17 cellular contexts compared by ENCODE assay signal in genomic region chr10:16195894-16196293, GRCh38.
DNase-seq lines count a peak whose midpoint lies in the region; ATAC-seq and TF ChIP-seq lines count a peak whose summit lies in the region.
"Had no signal": no experiment of that assay in that cellular context is flagged by ENCODE, and none has a peak within 500 bp of the region (broad histone marks: within the 10 kb centered on the region; RNA-seq: fewer than 3 reads in every experiment).

No MANE protein-coding gene starts in this region.

- H3K4me3 ChIP-seq in HUES6 (ENCODE audit: low read depth, low read length) (peak overlapping the region; percentile 34), endodermal cell (ENCODE audit: low read length) (no peak overlapping the region), GM23248 (no peak overlapping the region)
- H3K4me3 ChIP-seq: SK-N-MC had no signal

- in situ Hi-C loops in GM23248 (cut with MboI) = no loop called here

- 20 to 60% methylated on average over 1 to 2 of the region's 2 CpGs for WGBS in endodermal cell (ENCODE audit: insufficient coverage in 1 of 2, insufficient read length in 1 of 2), 2 experiments
- 36 to 43% methylated on average over 2 of the region's 2 CpGs for WGBS in GM23248 (ENCODE audit: low coverage in 1 of 2, low lambda C conversion rate in 2 of 2, missing lambda C conversion rate in 2 of 2), 2 experiments

- H3K27ac Mint-ChIP-seq in endodermal cell = no peak overlapping the region
- no peak overlapping the region for H3K27ac Mint-ChIP-seq in activated CD8-positive, alpha-beta T cell treated with anti-CD3 and anti-CD28 coated beads, Interleukin-2, amount 10 ng/mL, durations not matched to agents 7 days and 5 days

- H4K20me1 ChIP-seq in GM23248 (ENCODE audit: insufficient read depth) = no peaks in the 10 kb centered on the region

- peak overlapping the region; percentile 94 for H3K27ac ChIP-seq in HUES6 (ENCODE audit: low read depth, low read length)
- no peak overlapping the region for H3K27ac ChIP-seq in endodermal cell (ENCODE audit: low read depth, low read length)
- H3K27ac ChIP-seq in GM23248 = no peak overlapping the region
- H3K27ac ChIP-seq: SK-N-MC had no signal

- no peak overlapping the region for H3K4me2 ChIP-seq in GM23248 (ENCODE audit: unreplicated experiment)

- H3F3A ChIP-seq in GM23248 (ENCODE audit: insufficient read depth) = no peaks in the 10 kb centered on the region

- CTCF ChIA-PET in activated CD8-positive, alpha-beta T cell treated with anti-CD3 and anti-CD28 coated beads, Interleukin-2, amount 10 ng/mL, durations not matched to agents 7 days and 5 days (lab: Charles Lee) = no interaction called here

- no peak overlapping the region for H2AFZ ChIP-seq in GM23248

- H3K9ac ChIP-seq in HUES6 (ENCODE audit: low read length) (peak overlapping the region; percentile 38), endodermal cell (ENCODE audit: extremely low read depth, low read length, poor library complexity, severe bottlenecking) (no peak overlapping the region), GM23248 (no peak overlapping the region)

- peak; percentile 19 for DNase-seq in ELF-1 (ENCODE audit: low read depth, low spot score)
- DNase-seq in endodermal cell = peak; percentile 53
- DNase-seq in iPS-NIHi7 (ENCODE audit: extremely low spot score) = peak; percentile 13
- no peak for DNase-seq in activated CD8-positive, alpha-beta T cell treated with anti-CD3 and anti-CD28 coated beads, Interleukin-2, amount 10 ng/mL, durations not matched to agents 7 days and 5 days
- DNase-seq in GM23248 = no peak
- DNase-seq: C1 segment of cervical spinal cord; CD8-positive, alpha-beta memory T cell; HCEC 1CT; NCI-H1092 treated with DMSO at 0.1 percent for 48 hours; NCI-H2081 treated with DMSO at 0.1 percent for 48 hours; NCI-H446 treated with DMSO at 0.1 percent for 48 hours; NCI-H69; NK-92 treated with Interleukin-12 subunit alpha and Interleukin-12 subunit beta, amount 100 ng/mL, for 24 hours; Right ventricle myocardium superior had no signal

- 0 out of 2 replicates have a peak, but pooled peaks cover 3% of the 10 kb centered on the region for H3K36me3 ChIP-seq in HUES6 (ENCODE audit: control insufficient read depth, insufficient read depth, low read length)
- no peaks in the 10 kb centered on the region for H3K36me3 ChIP-seq in endodermal cell (ENCODE audit: control insufficient read depth, insufficient read depth, low read length)
- H3K36me3 ChIP-seq in GM23248 (ENCODE audit: low read depth) = no peaks in the 10 kb centered on the region

- no peaks in the 10 kb centered on the region for H3K79me2 ChIP-seq in GM23248 (ENCODE audit: insufficient read depth)

- H3K27me3 ChIP-seq in HUES6 (ENCODE audit: control insufficient read depth, insufficient read depth, low read length) = no peaks in the 10 kb centered on the region
- H3K27me3 ChIP-seq in endodermal cell (ENCODE audit: control insufficient read depth, insufficient read depth, low read length, poor library complexity, severe bottlenecking) = no peaks in the 10 kb centered on the region
- H3K27me3 ChIP-seq in GM23248 (replicated peaks; ENCODE audit: insufficient read depth) = no peaks in the 10 kb centered on the region

- peaks cover 31% of the 10 kb centered on the region for H3K9me3 ChIP-seq in HUES6 (ENCODE audit: control insufficient read depth, insufficient read depth, low read depth, low read length)
- peaks cover 55% of the 10 kb centered on the region for H3K9me3 ChIP-seq in endodermal cell (ENCODE audit: control insufficient read depth, low read length)
- H3K9me3 ChIP-seq in GM23248 (ENCODE audit: low read depth) = no peaks in the 10 kb centered on the region

- POLR2A ChIA-PET in activated CD8-positive, alpha-beta T cell treated with anti-CD3 and anti-CD28 coated beads, Interleukin-2, amount 10 ng/mL, durations not matched to agents 7 days and 5 days (lab: Charles Lee) = no interaction called here

- TF ChIP-seq CTCF in endodermal cell (conservative IDR thresholded peaks at IDR 0.05) = no peak

- H3K4me1 ChIP-seq in HUES6 (ENCODE audit: control insufficient read depth, insufficient read depth, low read length) = peaks cover 29% of the 10 kb centered on the region
- no peaks in the 10 kb centered on the region for H3K4me1 ChIP-seq in endodermal cell (ENCODE audit: control insufficient read depth, insufficient read depth, low read length)
- no peaks in the 10 kb centered on the region for H3K4me1 ChIP-seq in GM23248 (ENCODE audit: insufficient read depth)

- no peak for ATAC-seq in GM21447 (IDR thresholded peaks at IDR 0.05; ENCODE audit: unreplicated experiment)
- ATAC-seq in activated CD8-positive, alpha-beta T cell treated with anti-CD3 and anti-CD28 coated beads, Interleukin-2, amount 10 ng/mL, durations not matched to agents 7 days and 5 days = no peak

- H3K4me1 Mint-ChIP-seq in endodermal cell = peaks cover 4% of the 10 kb centered on the region
- H3K4me1 Mint-ChIP-seq in activated CD8-positive, alpha-beta T cell treated with anti-CD3 and anti-CD28 coated beads, Interleukin-2, amount 10 ng/mL, durations not matched to agents 7 days and 5 days (ENCODE audit: low read depth) = peaks cover 28% of the 10 kb centered on the region

- peaks cover 5% of the 10 kb centered on the region for H3K36me3 Mint-ChIP-seq in endodermal cell (ENCODE audit: low read depth)
- peaks cover 8% of the 10 kb centered on the region for H3K36me3 Mint-ChIP-seq in activated CD8-positive, alpha-beta T cell treated with anti-CD3 and anti-CD28 coated beads, Interleukin-2, amount 10 ng/mL, durations not matched to agents 7 days and 5 days (ENCODE audit: low read depth)
- H3K36me3 Mint-ChIP-seq: CD8-positive, alpha-beta memory T cell had no signal

- no peak overlapping the region for H3K4me3 Mint-ChIP-seq in endodermal cell
- H3K4me3 Mint-ChIP-seq in activated CD8-positive, alpha-beta T cell treated with anti-CD3 and anti-CD28 coated beads, Interleukin-2, amount 10 ng/mL, durations not matched to agents 7 days and 5 days = no peak overlapping the region

- H3K9me2 ChIP-seq in GM23248 (ENCODE audit: insufficient read depth) = no peaks in the 10 kb centered on the region

- no peaks in the 10 kb centered on the region for H3K27me3 Mint-ChIP-seq in endodermal cell (ENCODE audit: insufficient read depth)
- H3K27me3 Mint-ChIP-seq in activated CD8-positive, alpha-beta T cell treated with anti-CD3 and anti-CD28 coated beads, Interleukin-2, amount 10 ng/mL, durations not matched to agents 7 days and 5 days (ENCODE audit: low read depth) = peaks cover 4% of the 10 kb centered on the region
- H3K27me3 Mint-ChIP-seq: CD8-positive, alpha-beta memory T cell had no signal

- H3K9me3 Mint-ChIP-seq in endodermal cell = peaks cover 42% of the 10 kb centered on the region
- H3K9me3 Mint-ChIP-seq in activated CD8-positive, alpha-beta T cell treated with anti-CD3 and anti-CD28 coated beads, Interleukin-2, amount 10 ng/mL, durations not matched to agents 7 days and 5 days (ENCODE audit: insufficient read depth) = peaks cover 6% of the 10 kb centered on the region

Comparison
In these comparisons a context has a peak if more than half of its experiments do, and no peak if none do; other contexts are left out.
1. DNase-seq: peak in ELF-1 (single experiment), endodermal cell (single experiment) and iPS-NIHi7 (single experiment); none in activated CD8-positive, alpha-beta T cell treated with anti-CD3 and anti-CD28 coated beads, Interleukin-2, amount 10 ng/mL, durations not matched to agents 7 days and 5 days (single experiment) and GM23248 (single experiment).